In genomic region chr18:21057112-21057511, GRCh38 we compare ENCODE assay signal across 18 cellular contexts.
"Had no signal": no experiment of that assay in that cellular context is flagged by ENCODE, and none has a peak within 500 bp of the region (broad histone marks: within the 10 kb centered on the region; RNA-seq: fewer than 3 reads in every experiment).

No MANE protein-coding gene starts in this region.

- H3K27ac ChIP-seq: cardiac muscle cell, heart left ventricle, lower lobe of right lung, transverse colon had no signal

- ATAC-seq: activated T-cell treated with anti-CD3 and anti-CD28 coated beads, Interleukin-2, amount 50 U/mL, for 72 hours; heart left ventricle had no signal

- DNase-seq: activated CD4-positive, alpha-beta memory T cell treated with anti-CD3 and anti-CD28 coated beads for 36 hours; activated CD4-positive, alpha-beta T cell treated with anti-CD3 and anti-CD28 coated beads for 48 hours; activated effector memory CD4-positive, alpha-beta T cell treated with anti-CD3 and anti-CD28 coated beads, Interleukin-2, amount 50 U/mL, for 16 hours; activated naive CD4-positive, alpha-beta T cell treated with anti-CD3 and anti-CD28 coated beads, Interleukin-2, amount 10 ng/mL, durations not matched to agents 7 days and 5 days; activated T-cell treated with anti-CD3 and anti-CD28 coated beads, Interleukin-2, amount 50 U/mL, for 72 hours; amygdala; cortex of kidney; heart left ventricle; lower lobe of right lung; naive B cell; retina; stimulated activated CD4-positive, alpha-beta T cell treated with anti-CD3 and anti-CD28 coated beads, Interleukin-2, amount 100 ng/mL, for 48 hours; stimulated activated CD8-positive, alpha-beta memory T cell treated with anti-CD3 and anti-CD28 coated beads, Interleukin-4, amount 100 ng/mL, for 48 hours; stimulated activated naive B cell treated with anti-CD40 and anti-IgM and Interleukin-4, amounts not matched to agents 10 μg/mL and 1 μg/mL and 100 μg/mL, for 72 hours; transverse colon had no signal

- H3K4me3 ChIP-seq: cardiac muscle cell, heart left ventricle, lower lobe of right lung, transverse colon had no signal

- H3K9me3 ChIP-seq: heart left ventricle, lower lobe of right lung, transverse colon had no signal

- H3K4me3 Mint-ChIP-seq: activated CD4-positive, alpha-beta memory T cell treated with anti-CD3 and anti-CD28 coated beads for 36 hours; activated naive CD4-positive, alpha-beta T cell treated with anti-CD3 and anti-CD28 coated beads, Interleukin-2, amount 10 ng/mL, durations not matched to agents 7 days and 5 days; activated T-cell treated with anti-CD3 and anti-CD28 coated beads, Interleukin-2, amount 50 U/mL, for 72 hours; naive B cell; neural crest cell; stimulated activated naive B cell treated with anti-CD40 and anti-IgM and Interleukin-4, amounts not matched to agents 10 μg/mL and 1 μg/mL and 100 μg/mL, for 72 hours had no signal

- H3K27ac Mint-ChIP-seq: activated CD4-positive, alpha-beta memory T cell treated with anti-CD3 and anti-CD28 coated beads for 36 hours; activated naive CD4-positive, alpha-beta T cell treated with anti-CD3 and anti-CD28 coated beads, Interleukin-2, amount 10 ng/mL, durations not matched to agents 7 days and 5 days; activated T-cell treated with anti-CD3 and anti-CD28 coated beads, Interleukin-2, amount 50 U/mL, for 72 hours; naive B cell; stimulated activated naive B cell treated with anti-CD40 and anti-IgM and Interleukin-4, amounts not matched to agents 10 μg/mL and 1 μg/mL and 100 μg/mL, for 72 hours had no signal

- H3K4me1 Mint-ChIP-seq: activated naive CD4-positive, alpha-beta T cell treated with anti-CD3 and anti-CD28 coated beads, Interleukin-2, amount 10 ng/mL, durations not matched to agents 7 days and 5 days; neural crest cell had no signal

- H3K27me3 Mint-ChIP-seq: activated CD4-positive, alpha-beta memory T cell treated with anti-CD3 and anti-CD28 coated beads for 36 hours; activated naive CD4-positive, alpha-beta T cell treated with anti-CD3 and anti-CD28 coated beads, Interleukin-2, amount 10 ng/mL, durations not matched to agents 7 days and 5 days; naive B cell; stimulated activated naive B cell treated with anti-CD40 and anti-IgM and Interleukin-4, amounts not matched to agents 10 μg/mL and 1 μg/mL and 100 μg/mL, for 72 hours had no signal

- H3K36me3 Mint-ChIP-seq: naive B cell had no signal

- H3K9me3 Mint-ChIP-seq: activated CD4-positive, alpha-beta memory T cell treated with anti-CD3 and anti-CD28 coated beads for 36 hours; activated naive CD4-positive, alpha-beta T cell treated with anti-CD3 and anti-CD28 coated beads, Interleukin-2, amount 10 ng/mL, durations not matched to agents 7 days and 5 days; activated T-cell treated with anti-CD3 and anti-CD28 coated beads, Interleukin-2, amount 50 U/mL, for 72 hours; naive B cell; stimulated activated naive B cell treated with anti-CD40 and anti-IgM and Interleukin-4, amounts not matched to agents 10 μg/mL and 1 μg/mL and 100 μg/mL, for 72 hours had no signal

- H3K27me3 ChIP-seq: cardiac muscle cell, heart left ventricle, transverse colon had no signal

- H3K36me3 ChIP-seq: cardiac muscle cell, lower lobe of right lung, transverse colon had no signal

- FAIRE-seq: urothelium cell line had no signal
